8 cellular contexts compared by ENCODE assay signal in genomic region chr1:110339427-110340206, GRCh38. TPM values are rescaled to one million over a fixed set of nuclear protein-coding genes. Genes with fewer than 3 reads are reported as not detected.
A peak's percentile ranks its signal among the peaks of the same experiment; 100 is the strongest.
DNase-seq lines count a peak whose midpoint lies in the region; ATAC-seq and TF ChIP-seq lines count a peak whose summit lies in the region.

No MANE protein-coding gene starts in this region.

- H3K4me2 ChIP-seq in neuronal stem cell (ENCODE audit: insufficient read depth, low read length, poor library complexity, severe bottlenecking) = peak overlapping the region; percentile 69

- no peaks in the 10 kb centered on the region for H3K27me3 ChIP-seq in neuronal stem cell (ENCODE audit: control insufficient read depth in 3 of 3, insufficient read depth in 3 of 3, low read depth in 1 of 3, low read length in 3 of 3)
- H3K27me3 ChIP-seq in tibial nerve = no peaks in the 10 kb centered on the region

- peak overlapping the region; percentile 90 for H2AFZ ChIP-seq in neuronal stem cell (ENCODE audit: low read length)

- no peak overlapping the region for H2BK120ac ChIP-seq in neuronal stem cell (ENCODE audit: low read depth, low read length)

- TF ChIP-seq CTCF in tibial nerve (IDR thresholded peaks at IDR 0.05) = peak; percentile 16 to 83 (median 39)

- H3K14ac ChIP-seq in neuronal stem cell (ENCODE audit: low read length) = peak overlapping the region; percentile 5

- peak overlapping the region; percentile 66 for H3K23ac ChIP-seq in neuronal stem cell (ENCODE audit: low read depth, low read length, poor library complexity)

- peak; percentile 0 for ATAC-seq in GM19035 (IDR thresholded peaks at IDR 0.05; ENCODE audit: unreplicated experiment)

- H3K36me3 ChIP-seq in neuronal stem cell (replicated peaks in 1 of 2; ENCODE audit: control insufficient read depth in 2 of 2, insufficient read depth in 2 of 2, low read length in 2 of 2) (peaks cover 16 to 46% of the 10 kb centered on the region in 2 donors), tibial nerve (peaks cover 0 to 21% (median 0%) of the 10 kb centered on the region in 3 donors)

- H3K9me3 ChIP-seq in neuronal stem cell (replicated peaks in 1 of 2; ENCODE audit: control insufficient read depth in 2 of 2, insufficient read depth in 1 of 2, low read depth in 1 of 2, low read length in 2 of 2) (no peaks in the 10 kb centered on the region), tibial nerve (no peaks in the 10 kb centered on the region)

- TF ChIP-seq POLR2A in tibial nerve (IDR thresholded peaks at IDR 0.05) = peak; percentile 89 to 94

- peak overlapping the region; percentile 89 for H3K9ac ChIP-seq in neuronal stem cell (ENCODE audit: low read depth, low read length, poor library complexity)

- H3K79me1 ChIP-seq in neuronal stem cell (ENCODE audit: low read depth, low read length) = peaks cover 7% of the 10 kb centered on the region

- no peak overlapping the region for H4K91ac ChIP-seq in neuronal stem cell (ENCODE audit: low read depth, low read length, poor library complexity)

- peak overlapping the region; percentile 64 for H2AK5ac ChIP-seq in neuronal stem cell (ENCODE audit: low read depth, low read length)

- TF ChIP-seq EP300 in tibial nerve (IDR thresholded peaks at IDR 0.05) = peak in 1 of 2 donors; percentile 95

- no CpG with 5 or more reads among the region's 75 CpGs for WGBS in neuronal stem cell (ENCODE audit: extremely low coverage in 2 of 2, insufficient read length in 2 of 2, insufficient replicate concordance in 1 of 2), 2 donors
- 0 to 1% methylated on average over 53 to 69 of the region's 75 CpGs for WGBS in tibial nerve, 2 donors

- DNase-seq in AG08396 (ENCODE audit: low spot score) (peak; percentile 54), NCI-H2196 treated with DMSO at 0.1 percent for 48 hours (lab: John Stamatoyannopoulos, UW; ENCODE audit: unreplicated experiment) (peak; percentile 42), activated T-cell treated with anti-CD3 and anti-CD28 coated beads for 4 hours (peak; percentile 49), fibroblast of peridontal ligament (ENCODE audit: extremely low read depth) (peak; percentile 31), neuronal stem cell (ENCODE audit: low spot score) (no peak), tibial nerve (ENCODE audit: low spot score in 2 of 2) (peak; percentile 30 to 34), DMS153 (lab: John Stamatoyannopoulos, UW) (no peak)

- peak overlapping the region; percentile 72 for H3K27ac ChIP-seq in neuronal stem cell (replicated peaks; ENCODE audit: low read length)
- peak overlapping the region; percentile 88 to 99 (median 94) for H3K27ac ChIP-seq in tibial nerve

- H4K8ac ChIP-seq in neuronal stem cell (ENCODE audit: low read depth, low read length) = no peak overlapping the region

- H2BK5ac ChIP-seq in neuronal stem cell (ENCODE audit: low read length) = peak overlapping the region; percentile 85

- H3K18ac ChIP-seq in neuronal stem cell (ENCODE audit: low read length) = peak overlapping the region; percentile 84

- no peak overlapping the region for H3K4ac ChIP-seq in neuronal stem cell (ENCODE audit: low read length)

- peaks cover 17 to 21% of the 10 kb centered on the region in 2 donors for H3K4me1 ChIP-seq in neuronal stem cell (ENCODE audit: control insufficient read depth in 2 of 2, insufficient read depth in 1 of 2, low read depth in 1 of 2, low read length in 2 of 2)
- H3K4me1 ChIP-seq in tibial nerve = peaks cover 0 to 58% (median 44%) of the 10 kb centered on the region in 4 donors

- peak overlapping the region; percentile 44 for H2BK15ac ChIP-seq in neuronal stem cell (ENCODE audit: low read length)

- H3K4me3 ChIP-seq in neuronal stem cell (ENCODE audit: low read length in 2 of 2) = peak overlapping the region; percentile 92 to 97
- H3K4me3 ChIP-seq in tibial nerve = peak overlapping the region; percentile 77 to 97 (median 90)

- no peak overlapping the region for H2BK12ac ChIP-seq in neuronal stem cell (ENCODE audit: low read length)

RNA-seq across cellular contexts. Expression of gene RBM15, which starts 0.4 kb away (rescaled TPM):
- polyA plus RNA-seq in neuronal stem cell (2013, experiment 1 of 2) = 12.3 TPM
- polyA plus RNA-seq in neuronal stem cell (2013, experiment 2 of 2) = 13.7 TPM
- 10 to 100 TPM; 40.9 to 49.0 (median 45.3) TPM for total RNA-seq in tibial nerve

RNA-seq across cellular contexts. Expression of gene SLC16A4, which starts 51.2 kb away (rescaled TPM):
- polyA plus RNA-seq in neuronal stem cell (2013, experiment 1 of 2) = 0.63 TPM
- polyA plus RNA-seq in neuronal stem cell (2013, experiment 2 of 2) = 0.46 TPM
- total RNA-seq in tibial nerve = 10 to 100 TPM in 3 of 4 donors, 1 to 10 TPM in 1; 8.0 to 16.6 (median 15.1) TPM

Comparison
In these comparisons a context has a peak if more than half of its experiments do, and no peak if none do; other contexts are left out.
1. DNase-seq: peak in AG08396 (single experiment), NCI-H2196 treated with DMSO at 0.1 percent for 48 hours (single experiment), activated T-cell treated with anti-CD3 and anti-CD28 coated beads for 4 hours (single experiment), fibroblast of peridontal ligament (single experiment) and tibial nerve (2 of 2); none in neuronal stem cell (single experiment) and DMS153 (single experiment).